ENCODE assay signal across 1 cellular context in the genomic region with DNA sequence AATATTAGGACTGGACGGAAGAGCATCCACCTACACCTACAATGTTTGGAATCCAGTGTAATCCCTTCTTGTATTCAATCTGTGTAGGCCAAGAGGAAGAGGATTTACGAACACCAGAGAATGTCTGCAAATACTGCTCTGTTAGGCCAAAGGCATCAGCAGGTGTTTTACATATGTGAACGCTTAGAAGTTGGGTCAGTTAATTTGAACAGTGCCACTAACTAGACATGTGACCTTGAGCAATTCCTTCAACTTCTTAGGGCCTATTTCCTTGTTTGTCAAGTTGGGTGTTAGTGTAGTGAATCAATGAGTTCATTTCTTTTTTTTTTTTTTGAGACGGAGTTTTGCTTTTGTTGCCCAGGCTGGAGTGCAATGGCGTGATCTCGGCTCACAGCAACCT.
TF ChIP-seq lines count a peak whose summit lies in the region.

No MANE protein-coding gene starts in this region.

TF ChIP-seq in IMR-90, 13 proteins besides CTCF, POLR2A, EP300 and RAD21 (continued from another document):
- no peak for TF ChIP-seq MAZ (IDR thresholded peaks at IDR 0.05; ENCODE audit: borderline replicate concordance, low read depth, low read length)
- TF ChIP-seq RFX5 (IDR thresholded peaks at IDR 0.05; ENCODE audit: low read depth, low read length): no peak
- TF ChIP-seq BHLHE40 (IDR thresholded peaks at IDR 0.05; ENCODE audit: low read depth, low read length): no peak
- no peak for TF ChIP-seq RCOR1 (IDR thresholded peaks at IDR 0.05; ENCODE audit: insufficient replicate concordance, low read length)
